In the genomic region with DNA sequence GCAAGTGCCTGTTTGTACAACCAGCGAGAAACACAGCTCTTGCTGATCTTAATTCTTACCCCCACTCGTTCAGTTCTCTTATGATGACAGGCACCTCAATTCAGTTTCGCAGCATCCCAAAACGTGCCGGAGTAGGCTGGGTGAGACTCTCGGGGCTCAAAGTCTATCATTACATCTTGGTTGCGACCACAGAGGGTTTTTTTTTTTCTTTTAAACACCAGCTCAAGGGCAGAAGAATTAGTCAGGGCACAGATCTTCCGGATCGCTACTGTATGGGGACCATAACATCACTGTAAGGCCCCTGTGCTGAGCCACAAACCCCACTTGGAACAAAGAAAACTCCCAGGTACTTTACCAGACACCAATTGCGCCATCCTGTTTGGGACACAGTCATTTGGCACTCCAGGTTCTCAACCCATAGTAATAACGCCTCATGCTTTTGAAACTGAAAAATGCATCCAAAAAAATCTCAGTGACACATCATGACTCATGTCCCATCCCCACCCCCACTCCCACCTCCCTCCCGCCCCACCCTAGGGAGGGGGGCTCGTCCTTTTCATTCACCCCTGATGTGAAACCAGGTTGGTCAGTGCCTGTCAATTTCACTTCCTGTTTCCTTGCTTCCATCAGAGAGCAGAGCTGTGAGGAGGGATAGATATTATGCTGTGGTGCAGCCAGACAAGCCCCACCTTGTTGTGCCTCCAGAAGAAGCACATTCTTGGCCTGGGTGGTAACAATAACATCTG, we compare ENCODE assay signal across 9 cellular contexts. TPM values are rescaled to one million over a fixed set of nuclear protein-coding genes. Genes with fewer than 3 reads are reported as not detected.
DNase-seq lines count a peak whose midpoint lies in the region; ATAC-seq and TF ChIP-seq lines count a peak whose summit lies in the region.
"Had no signal": no experiment of that assay in that cellular context is flagged by ENCODE, and none has a peak within 500 bp of the region (broad histone marks: within the 10 kb centered on the region; RNA-seq: fewer than 3 reads in every experiment).

No MANE protein-coding gene starts in this region.

- CTCF ChIA-PET in T-cell (lab: Charles Lee): interaction anchor here in 1 of 2 donors (0.6 to 2.1 kb wide), 7 partner anchors 10 to 148 kb away, joined by 3 to 13 read pairs (median 4); no protein-coding TSS in a partner anchor

- H3K27me3 Mint-ChIP-seq in T-cell (no peaks in the 10 kb centered on the region), glutamatergic neuron (ENCODE audit: unreplicated experiment) (peaks cover 6% of the 10 kb centered on the region)
- H3K27me3 Mint-ChIP-seq in activated naive CD8-positive, alpha-beta T cell treated with anti-CD3 and anti-CD28 coated beads, Interleukin-2, amount 50 U/mL, for 24 hours: peaks cover 3% of the 10 kb centered on the region

- 60% methylated on average over 13 of the region's 13 CpGs for WGBS in smooth muscle cell (ENCODE audit: low lambda C conversion rate)

- no peak overlapping the region for H3K27ac ChIP-seq in smooth muscle cell (ENCODE audit: low read depth)

- H3K9me3 Mint-ChIP-seq in T-cell (no peaks in the 10 kb centered on the region), glutamatergic neuron (ENCODE audit: unreplicated experiment) (peaks cover 1% of the 10 kb centered on the region)
- H3K9me3 Mint-ChIP-seq in activated naive CD8-positive, alpha-beta T cell treated with anti-CD3 and anti-CD28 coated beads, Interleukin-2, amount 50 U/mL, for 24 hours: no peaks in the 10 kb centered on the region

- POLR2A ChIA-PET in T-cell (lab: Charles Lee): interaction anchor here (0.5 to 1.1 kb wide), 13 partner anchors 8 to 87 kb away, joined by 3 to 6 read pairs (median 4); no protein-coding TSS in a partner anchor

- H3K36me3 ChIP-seq in smooth muscle cell (ENCODE audit: low read depth): no peaks in the 10 kb centered on the region

- no peaks in the 10 kb centered on the region for H3F3A ChIP-seq in smooth muscle cell (ENCODE audit: low read depth)

- peak in 30 of 34 experiments; percentile 22 to 72 (median 48) for DNase-seq in T-cell
- peak; percentile 86 for DNase-seq in activated naive CD8-positive, alpha-beta T cell treated with anti-CD3 and anti-CD28 coated beads, Interleukin-2, amount 50 U/mL, for 24 hours
- peak; percentile 73 for DNase-seq in stimulated activated CD4-positive, alpha-beta T cell treated with anti-CD3 and anti-CD28 coated beads, Interleukin-2, amount 100 ng/mL, for 4 hours (ENCODE audit: low read depth)
- no peak for DNase-seq in glutamatergic neuron
- DNase-seq in smooth muscle cell (lab: John Stamatoyannopoulos, UW; ENCODE audit: unreplicated experiment): no peak
- DNase-seq in NCI-H146 treated with DMSO at 0.1 percent for 48 hours (lab: John Stamatoyannopoulos, UW; ENCODE audit: unreplicated experiment): no peak

- no peaks in the 10 kb centered on the region for H3K79me2 ChIP-seq in smooth muscle cell (ENCODE audit: low read depth)

- H3K4me1 ChIP-seq in smooth muscle cell (ENCODE audit: low read depth): no peaks in the 10 kb centered on the region

- H2AFZ ChIP-seq in smooth muscle cell (ENCODE audit: low read depth): no peak overlapping the region

- H3K9ac ChIP-seq in smooth muscle cell (ENCODE audit: low read depth): no peak overlapping the region

- ATAC-seq in GM19043 (IDR thresholded peaks at IDR 0.05; ENCODE audit: low read depth, unreplicated experiment) (peak; percentile 80), HG03108 (IDR thresholded peaks at IDR 0.05; ENCODE audit: unreplicated experiment) (peak; percentile 75), T-cell (replicated peaks in 1 of 4) (peak; percentile 72 to 85 (median 74))
- ATAC-seq in activated naive CD8-positive, alpha-beta T cell treated with anti-CD3 and anti-CD28 coated beads, Interleukin-2, amount 50 U/mL, for 24 hours: peak; percentile 88

- peak overlapping the region; percentile 97 for H3K27ac Mint-ChIP-seq in T-cell
- H3K27ac Mint-ChIP-seq in activated naive CD8-positive, alpha-beta T cell treated with anti-CD3 and anti-CD28 coated beads, Interleukin-2, amount 50 U/mL, for 24 hours: peak overlapping the region; percentile 90
- H3K27ac Mint-ChIP-seq in glutamatergic neuron (ENCODE audit: unreplicated experiment): no peak overlapping the region

- TF ChIP-seq CTCF in glutamatergic neuron (IDR thresholded peaks at IDR 0.05; ENCODE audit: partially characterized antibody, unreplicated experiment) (no peak), smooth muscle cell (IDR thresholded peaks at IDR 0.05; ENCODE audit: borderline replicate concordance, insufficient read depth, poor library complexity, severe bottlenecking) (no peak)

- H3K4me3 Mint-ChIP-seq in T-cell: peak overlapping the region; percentile 74 to 80 (median 79)
- H3K4me3 Mint-ChIP-seq in activated naive CD8-positive, alpha-beta T cell treated with anti-CD3 and anti-CD28 coated beads, Interleukin-2, amount 50 U/mL, for 24 hours: peak overlapping the region; percentile 65
- H3K4me3 Mint-ChIP-seq in glutamatergic neuron (ENCODE audit: unreplicated experiment): no peak overlapping the region

- no peak overlapping the region for H3K4me3 ChIP-seq in smooth muscle cell

- no peak overlapping the region for H3K4me2 ChIP-seq in smooth muscle cell

- no peaks in the 10 kb centered on the region for H4K20me1 ChIP-seq in smooth muscle cell (ENCODE audit: low read depth)

- H3K27me3 ChIP-seq in smooth muscle cell (ENCODE audit: low read depth): no peaks in the 10 kb centered on the region

- H3K9me3 ChIP-seq in smooth muscle cell (replicated peaks; ENCODE audit: low read depth): no peaks in the 10 kb centered on the region

- H3K36me3 Mint-ChIP-seq in T-cell (peaks cover 4% of the 10 kb centered on the region), glutamatergic neuron (ENCODE audit: unreplicated experiment) (no peaks in the 10 kb centered on the region)
- peaks cover 56% of the 10 kb centered on the region for H3K36me3 Mint-ChIP-seq in activated naive CD8-positive, alpha-beta T cell treated with anti-CD3 and anti-CD28 coated beads, Interleukin-2, amount 50 U/mL, for 24 hours (ENCODE audit: low read depth)

- peaks cover 64 to 75% (median 68%) of the 10 kb centered on the region in 3 donors for H3K4me1 Mint-ChIP-seq in T-cell
- H3K4me1 Mint-ChIP-seq in activated naive CD8-positive, alpha-beta T cell treated with anti-CD3 and anti-CD28 coated beads, Interleukin-2, amount 50 U/mL, for 24 hours: peaks cover 95% of the 10 kb centered on the region
- H3K4me1 Mint-ChIP-seq in glutamatergic neuron (ENCODE audit: low read depth, unreplicated experiment): peaks cover 10% of the 10 kb centered on the region

RNA-seq across cellular contexts. Expression of gene CD5, which starts 41.0 kb away (rescaled TPM):
- total RNA-seq in T-cell: 100 to 1,000 TPM; 227 to 387 (median 255) TPM
- not detected for total RNA-seq in glutamatergic neuron (ENCODE audit: unreplicated experiment)
- total RNA-seq in smooth muscle cell: not detected in 2 replicates
- polyA plus RNA-seq in smooth muscle cell: 0.10 and 0.72 TPM in 2 replicates
- total RNA-seq: pulmonary artery endothelial cell had no signal

Comparison
In these comparisons a context has a peak if more than half of its experiments do, and no peak if none do; other contexts are left out.
1. DNase-seq: peak in T-cell (30 of 34), activated naive CD8-positive, alpha-beta T cell treated with anti-CD3 and anti-CD28 coated beads, Interleukin-2, amount 50 U/mL, for 24 hours (single experiment) and stimulated activated CD4-positive, alpha-beta T cell treated with anti-CD3 and anti-CD28 coated beads, Interleukin-2, amount 100 ng/mL, for 4 hours (single experiment); none in glutamatergic neuron (single experiment), smooth muscle cell (single experiment) and NCI-H146 treated with DMSO at 0.1 percent for 48 hours (single experiment).
2. RNA of gene CD5, which starts 41.0 kb away (total RNA-seq): 227 to 387 TPM in T-cell; not detected in glutamatergic neuron (single experiment) and not detected in smooth muscle cell; every median in the first group is over 100 times any median in the second.
3. Peak in every context shown above with its lines, with median percentiles within 50 percentile points of each other: ATAC-seq.